In genomic region chr1:150148834-150149489, GRCh38 we compare ENCODE assay signal across 8 cellular contexts. TPM values are rescaled to one million over a fixed set of nuclear protein-coding genes. Genes with fewer than 3 reads are reported as not detected.
DNase-seq lines count a peak whose midpoint lies in the region; ATAC-seq and TF ChIP-seq lines count a peak whose summit lies in the region.

No MANE protein-coding gene starts in this region.

- H3K27me3 Mint-ChIP-seq in memory B cell, result no peaks in the 10 kb centered on the region

- H3K9me3 Mint-ChIP-seq in memory B cell, result no peaks in the 10 kb centered on the region

- H3K27ac Mint-ChIP-seq in memory B cell, result peak overlapping the region; percentile 94

- intact Hi-C loops in upper lobe of right lung (cut with DNase I), result no loop called here

- DNase-seq in ELR (ENCODE audit: low read depth), result peak; percentile 12
- DNase-seq in NCI-H1105 (lab: John Stamatoyannopoulos, UW), result peak; percentile 34
- no peak for DNase-seq in brain microvascular endothelial cell
- DNase-seq in memory B cell (ENCODE audit: low spot score in 2 of 2), result no peak
- no peak for DNase-seq in upper lobe of right lung

- no peak for TF ChIP-seq CTCF in brain microvascular endothelial cell (IDR thresholded peaks at IDR 0.05; ENCODE audit: low read depth, low read length, missing control alignments)
- no peak for TF ChIP-seq CTCF in upper lobe of right lung (IDR thresholded peaks at IDR 0.05)

- H3K27ac ChIP-seq in brain microvascular endothelial cell, result peak overlapping the region; percentile 61
- peak overlapping the region; percentile 73 for H3K27ac ChIP-seq in upper lobe of right lung

- peaks cover 52% of the 10 kb centered on the region for H3K4me1 Mint-ChIP-seq in memory B cell

- in situ Hi-C loops in brain microvascular endothelial cell (cut with HindIII; ENCODE audit: low pct_ligation_motif_present, low sequenced_read_pairs), result no loop called here

- peak overlapping the region; percentile 98 for H3K4me3 Mint-ChIP-seq in memory B cell

- H3K36me3 ChIP-seq in brain microvascular endothelial cell (replicated peaks) (peaks cover 5% of the 10 kb centered on the region), upper lobe of right lung (no peaks in the 10 kb centered on the region)

- no peaks in the 10 kb centered on the region for H3K9me3 ChIP-seq in upper lobe of right lung

- no peak for ATAC-seq in memory B cell (ENCODE audit: low read depth)
- no peak for ATAC-seq in upper lobe of right lung
- ATAC-seq in GM18502 (IDR thresholded peaks at IDR 0.05; ENCODE audit: poor library complexity, unreplicated experiment), result no peak
- ATAC-seq in GM19397 (IDR thresholded peaks at IDR 0.05; ENCODE audit: unreplicated experiment), result no peak
- ATAC-seq in HG02981 (IDR thresholded peaks at IDR 0.05; ENCODE audit: unreplicated experiment), result no peak

- H3K4me3 ChIP-seq in brain microvascular endothelial cell (ENCODE audit: low read depth, low read length) (peak overlapping the region; percentile 80), upper lobe of right lung (peak overlapping the region; percentile 70)

- peaks cover 18% of the 10 kb centered on the region for H3K36me3 Mint-ChIP-seq in memory B cell

- peaks cover 13% of the 10 kb centered on the region for H3K4me1 ChIP-seq in upper lobe of right lung

- no peaks in the 10 kb centered on the region for H3K27me3 ChIP-seq in brain microvascular endothelial cell (replicated peaks)
- no peaks in the 10 kb centered on the region for H3K27me3 ChIP-seq in upper lobe of right lung

RNA-seq across cellular contexts. Expression of gene PLEKHO1, which starts 0.8 kb away (rescaled TPM):
- total RNA-seq in upper lobe of right lung, result 44.5 TPM

Comparison
In these comparisons a context has a peak if more than half of its experiments do, and no peak if none do; other contexts are left out.
1. DNase-seq: peak in ELR (single experiment) and NCI-H1105 (single experiment); none in brain microvascular endothelial cell (single experiment), memory B cell (0 of 2) and upper lobe of right lung (single experiment).